Comparison of ENCODE assay signal across 34 cellular contexts in genomic region chr20:60501048-60501447, GRCh38.
"Had no signal": no experiment of that assay in that cellular context is flagged by ENCODE, and none has a peak within 500 bp of the region (broad histone marks: within the 10 kb centered on the region; RNA-seq: fewer than 3 reads in every experiment).

No MANE protein-coding gene starts in this region.

- H3K4me1 ChIP-seq: adrenal gland, body of pancreas, breast epithelium had no signal

- H3K9me3 ChIP-seq: adrenal gland, body of pancreas, breast epithelium had no signal

- H3K4me3 ChIP-seq: adrenal gland, body of pancreas, breast epithelium had no signal

- H3K36me3 ChIP-seq: adrenal gland, brain microvascular endothelial cell, breast epithelium had no signal

- H3K27me3 ChIP-seq: adrenal gland, body of pancreas, brain microvascular endothelial cell, breast epithelium had no signal

- DNase-seq: activated B cell treated with CpG ODN at 0.5 μM for 24 hours; activated CD4-positive, alpha-beta memory T cell treated with anti-CD3 and anti-CD28 coated beads for 36 hours; activated CD4-positive, alpha-beta T cell treated with anti-CD3 and anti-CD28 coated beads for 4 hours; activated CD4-positive, alpha-beta T cell treated with anti-CD3 and anti-CD28 coated beads, Interleukin-2, amount 50 U/mL, for 1 hour; activated CD4-positive, alpha-beta T cell treated with anti-CD3 and anti-CD28 coated beads, Interleukin-2, amount 50 U/mL, for 4 hours; activated CD4-positive, CD25-positive, alpha-beta regulatory T cell treated with anti-CD3 and anti-CD28 coated beads, Interleukin-2, amount 50 U/mL, for 72 hours; activated CD8-positive, alpha-beta memory T cell treated with anti-CD3 and anti-CD28 coated beads, Interleukin-2, amount 50 U/mL, for 4 hours; activated CD8-positive, alpha-beta T cell treated with anti-CD3 and anti-CD28 coated beads for 36 hours; activated effector memory CD4-positive, alpha-beta T cell treated with anti-CD3 and anti-CD28 coated beads, Interleukin-2, amount 50 U/mL, for 16 hours; activated gamma-delta T cell treated with Interleukin-2 at 50 U/mL for 16 hours; activated naive CD4-positive, alpha-beta T cell; activated naive CD4-positive, alpha-beta T cell treated with anti-CD3 and anti-CD28 coated beads for 36 hours; activated naive CD4-positive, alpha-beta T cell treated with anti-CD3 and anti-CD28 coated beads, Interleukin-2, amount 50 U/mL, for 16 hours; activated naive CD8-positive, alpha-beta T cell treated with anti-CD3 and anti-CD28 coated beads for 36 hours; activated T-cell treated with anti-CD3 and anti-CD28 coated beads for 4 hours; activated T-cell treated with anti-CD3 and anti-CD28 coated beads, Interleukin-2, amount 50 U/mL, for 1 hour; activated T-cell treated with anti-CD3 and anti-CD28 coated beads, Interleukin-2, amount 50 U/mL, for 4 hours; activated T-cell treated with anti-CD3 and anti-CD28 coated beads, Interleukin-2, amount 50 U/mL, for 72 hours; adrenal gland; amniotic stem cell; aorta; body of pancreas; brain microvascular endothelial cell; caudate nucleus; cerebellar nuclear complex; T-helper 1 cell; T-helper 2 cell; T-helper 9 cell had no signal

- FAIRE-seq: astrocyte, TTC549 had no signal

- ATAC-seq: activated CD8-positive, alpha-beta T cell treated with anti-CD3 and anti-CD28 coated beads for 36 hours; activated naive CD4-positive, alpha-beta T cell treated with anti-CD3 and anti-CD28 coated beads, Interleukin-2, amount 50 U/mL, for 72 hours; activated T-cell treated with anti-CD3 and anti-CD28 coated beads, Interleukin-2, amount 50 U/mL, for 4 hours; activated T-cell treated with anti-CD3 and anti-CD28 coated beads, Interleukin-2, amount 50 U/mL, for 72 hours; activated T-helper 17 cell treated with anti-CD3 and anti-CD28 coated beads, Interleukin-2, amount 50 U/mL, for 72 hours; body of pancreas had no signal

- H3K27ac ChIP-seq: adrenal gland, body of pancreas, brain microvascular endothelial cell, breast epithelium, VCaP had no signal
